In the genomic region with DNA sequence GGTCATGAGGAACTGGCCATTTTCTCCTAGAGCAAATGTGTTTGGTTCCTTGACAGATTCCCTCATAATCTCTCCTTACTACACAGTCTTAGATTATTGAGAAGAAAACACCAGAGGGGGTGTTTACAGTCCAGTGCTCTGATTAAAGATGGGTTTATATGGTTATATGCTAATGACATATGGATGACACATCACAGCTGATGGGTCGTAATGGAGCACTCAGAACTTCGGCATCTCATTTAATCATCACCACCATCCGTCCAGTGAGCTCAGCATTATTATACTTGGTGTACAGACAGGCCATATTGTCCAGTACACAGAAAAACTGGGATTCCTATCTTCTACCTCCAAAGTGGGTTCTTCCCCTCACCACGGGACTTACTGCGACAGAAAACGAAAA, we compare ENCODE assay signal across 24 cellular contexts. TPM values are rescaled to one million over a fixed set of nuclear protein-coding genes. Genes with fewer than 3 reads are reported as not detected.
DNase-seq lines count a peak whose midpoint lies in the region; ATAC-seq and TF ChIP-seq lines count a peak whose summit lies in the region.
"Had no signal": no experiment of that assay in that cellular context is flagged by ENCODE, and none has a peak within 500 bp of the region (broad histone marks: within the 10 kb centered on the region; RNA-seq: fewer than 3 reads in every experiment).

No MANE protein-coding gene starts in this region.

- no peak overlapping the region for H3K9ac ChIP-seq in IMR-90 (ENCODE audit: low read depth, low read length)

- dilution Hi-C loops in IMR-90 (cut with HindIII; ENCODE audit: low sequenced_read_pairs, unreplicated experiment), result no loop called here

- ATAC-seq in IMR-90 (ENCODE audit: low read depth) (no peak), HG03139 (IDR thresholded peaks at IDR 0.05; ENCODE audit: unreplicated experiment) (no peak)

- no peak overlapping the region for H2BK20ac ChIP-seq in IMR-90 (ENCODE audit: low read depth, low read length)

- no peaks in the 10 kb centered on the region for H4K20me1 ChIP-seq in IMR-90 (ENCODE audit: insufficient read depth, low read length)

- no peak overlapping the region for H3K14ac ChIP-seq in IMR-90 (replicated peaks; ENCODE audit: low read depth, low read length)

- no peak overlapping the region for H3K4me3 ChIP-seq in IMR-90 (ENCODE audit: insufficient read depth, low read depth, low read length)
- H3K4me3 ChIP-seq in WERI-Rb-1 (ENCODE audit: low read depth, low read length), result no peak overlapping the region
- H3K4me3 ChIP-seq: SK-N-MC had no signal

- H3K4ac ChIP-seq in IMR-90 (ENCODE audit: low read depth, low read length), result no peak overlapping the region

- H3K18ac ChIP-seq in IMR-90 (ENCODE audit: low read depth, low read length), result no peak overlapping the region

- H4K91ac ChIP-seq in IMR-90 (ENCODE audit: insufficient read depth, low read depth, low read length), result no peak overlapping the region

- TF ChIP-seq RAD21 in IMR-90 (IDR thresholded peaks at IDR 0.05; ENCODE audit: low read length), result no peak

- H2BK120ac ChIP-seq in IMR-90 (ENCODE audit: low read depth, low read length), result no peak overlapping the region

- H3K36me3 ChIP-seq in IMR-90 (ENCODE audit: control insufficient read depth, insufficient read depth, low read length) (no peaks in the 10 kb centered on the region), WERI-Rb-1 (no peaks in the 10 kb centered on the region)

- no TSS peak for BruUV-seq in IMR-90 (replicated peaks; lab: Mats Ljungman, UMichigan)

- CTCF ChIA-PET in IMR-90 (lab: Yijun Ruan, JAX), result no interaction called here

- H4K8ac ChIP-seq in IMR-90 (ENCODE audit: low read depth in 2 of 2, low read length in 2 of 2), result no peak overlapping the region

- no peak overlapping the region for H2AK9ac ChIP-seq in IMR-90 (replicated peaks; ENCODE audit: low read depth, low read length, poor library complexity)

- POLR2A ChIA-PET in IMR-90 (lab: Charles Lee; ENCODE audit: unreplicated experiment), result no interaction called here

- H3K9me3 ChIP-seq in IMR-90 (ENCODE audit: control insufficient read depth, insufficient read depth, low read length) (no peaks in the 10 kb centered on the region), WERI-Rb-1 (ENCODE audit: severe bottlenecking) (no peaks in the 10 kb centered on the region)
- H3K9me3 ChIP-seq: Caco-2 had no signal

- H3K23ac ChIP-seq in IMR-90 (ENCODE audit: low read depth, low read length), result no peak overlapping the region

- in situ Hi-C loops in IMR-90 (cut with MboI; ENCODE audit: low sequenced_read_pairs), result no loop called here

- H3K79me1 ChIP-seq in IMR-90 (ENCODE audit: low read depth in 1 of 2, low read length in 2 of 2), result no peaks in the 10 kb centered on the region

- H3K27ac ChIP-seq in IMR-90 (ENCODE audit: insufficient read depth, low read length), result no peak overlapping the region
- H3K27ac ChIP-seq in WERI-Rb-1, result no peak overlapping the region
- H3K27ac ChIP-seq: SK-N-MC had no signal

- TF ChIP-seq CTCF in IMR-90 (conservative IDR thresholded peaks at IDR 0.05; ENCODE audit: low read depth, low read length) (no peak), WERI-Rb-1 (IDR thresholded peaks at IDR 0.05; ENCODE audit: low read depth, low read length) (no peak), GM20000 (IDR thresholded peaks at IDR 0.05; ENCODE audit: extremely low read depth, missing control alignments) (no peak)

- WGBS in IMR-90 (ENCODE audit: extremely low coverage in 2 of 2, insufficient read length in 1 of 2), 2 experiments, result 100% methylated on average over 2 of the region's 6 CpGs; no CpG with 5 or more reads in 1 of the 2 experiments

- no peak overlapping the region for H3K4me2 ChIP-seq in IMR-90 (ENCODE audit: low read depth, low read length)

- H3K4me1 ChIP-seq in IMR-90 (ENCODE audit: control insufficient read depth, insufficient read depth, low read length), result no peaks in the 10 kb centered on the region
- H3K4me1 ChIP-seq: Caco-2 had no signal

- H3K56ac ChIP-seq in IMR-90 (ENCODE audit: extremely low read depth, insufficient read depth, low read length), result no peak overlapping the region

- H2BK15ac ChIP-seq in IMR-90 (ENCODE audit: low read depth, low read length), result no peak overlapping the region

- H3K27me3 ChIP-seq in IMR-90 (ENCODE audit: control insufficient read depth, insufficient read depth, low read length), result 0 out of 2 replicates have a peak, but pooled peaks cover 2% of the 10 kb centered on the region
- H3K27me3 ChIP-seq in WERI-Rb-1 (ENCODE audit: insufficient read depth, low read depth, severe bottlenecking), result no peaks in the 10 kb centered on the region

- H3K9me1 ChIP-seq in IMR-90 (ENCODE audit: insufficient read depth, low read length), result no peaks in the 10 kb centered on the region

- H2BK5ac ChIP-seq in IMR-90 (ENCODE audit: low read depth, low read length, poor library complexity, severe bottlenecking), result no peak overlapping the region

- no peak overlapping the region for H2AK5ac ChIP-seq in IMR-90 (ENCODE audit: low read depth, low read length)

- no peak overlapping the region for H2AFZ ChIP-seq in IMR-90 (replicated peaks; ENCODE audit: low read length, poor library complexity)

- intact Hi-C loops in IMR-90 (cut with micrococcal nuclease), result no loop called here

- H4K5ac ChIP-seq in IMR-90 (ENCODE audit: low read depth, low read length), result no peak overlapping the region

- no peak for TF ChIP-seq POLR2A in IMR-90 (IDR thresholded peaks at IDR 0.05; ENCODE audit: low read depth, low read length)

- DNase-seq in ELR (ENCODE audit: low read depth) (peak; percentile 85), IMR-90 (peak; percentile 40), WERI-Rb-1 (peak; percentile 2), D341Med (ENCODE audit: low spot score) (no peak), GM20000 (ENCODE audit: low spot score) (no peak), SK-N-DZ (ENCODE audit: low spot score) (no peak)
- DNase-seq: C1 segment of cervical spinal cord; Caco-2; CD4-positive, alpha-beta memory T cell; DMS 273 treated with DMSO at 0.1 percent for 48 hours; DMS79; H7; KBM-7; MM.1S; NCI-H1694; NCI-H2029 treated with DMSO at 0.1 percent for 48 hours; NCI-H2227 treated with DMSO at 0.1 percent for 48 hours; NCI-H526 treated with DMSO at 0.1 percent for 48 hours; SHP77 treated with DMSO at 0.1 percent for 48 hours had no signal

TF ChIP-seq in IMR-90, 13 proteins besides CTCF, POLR2A, EP300 and RAD21:
- no peak for TF ChIP-seq BHLHE40 (IDR thresholded peaks at IDR 0.05; ENCODE audit: low read depth, low read length)
- TF ChIP-seq RFX5 (IDR thresholded peaks at IDR 0.05; ENCODE audit: low read depth, low read length), result no peak
- no peak for TF ChIP-seq MAFK (IDR thresholded peaks at IDR 0.05; ENCODE audit: low read depth, low read length)
- no peak for TF ChIP-seq MAZ (IDR thresholded peaks at IDR 0.05; ENCODE audit: borderline replicate concordance, low read depth, low read length)
- no peak for TF ChIP-seq CHD1 (IDR thresholded peaks at IDR 0.05; ENCODE audit: low read depth, low read length)
- no peak for TF ChIP-seq NFE2L2 (IDR thresholded peaks at IDR 0.05; ENCODE audit: low read depth, low read length)
- TF ChIP-seq MXI1 (IDR thresholded peaks at IDR 0.05; ENCODE audit: borderline replicate concordance, low read depth, low read length), result no peak
- no peak for TF ChIP-seq CEBPB (IDR thresholded peaks at IDR 0.05; ENCODE audit: low read depth, low read length)
- TF ChIP-seq, protein P1, sequence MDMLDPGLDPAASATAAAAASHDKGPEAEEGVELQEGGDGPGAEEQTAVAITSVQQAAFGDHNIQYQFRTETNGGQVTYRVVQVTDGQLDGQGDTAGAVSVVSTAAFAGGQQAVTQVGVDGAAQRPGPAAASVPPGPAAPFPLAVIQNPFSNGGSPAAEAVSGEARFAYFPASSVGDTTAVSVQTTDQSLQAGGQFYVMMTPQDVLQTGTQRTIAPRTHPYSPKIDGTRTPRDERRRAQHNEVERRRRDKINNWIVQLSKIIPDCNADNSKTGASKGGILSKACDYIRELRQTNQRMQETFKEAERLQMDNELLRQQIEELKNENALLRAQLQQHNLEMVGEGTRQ (IDR thresholded peaks at IDR 0.05; ENCODE audit: low read depth, low read length), result no peak
- TF ChIP-seq RCOR1 (IDR thresholded peaks at IDR 0.05; ENCODE audit: insufficient replicate concordance, low read length), result no peak

RNA-seq across cellular contexts. Expression of gene NR5A2, which starts 22.4 kb away (rescaled TPM):
- total RNA-seq in IMR-90 (2012; rRNA removed), result under 0.01 and 0.18 TPM in 2 replicates
- polyA plus RNA-seq in IMR-90 (2012; rRNA removed), result 0.03 TPM in 2 replicates
- polyA plus RNA-seq in IMR-90 (2012; cell fraction: cytosol; rRNA removed), result not detected in 2 replicates
- polyA plus RNA-seq in IMR-90 (2012; cell fraction: nucleus; rRNA removed; ENCODE audit: low replicate concordance), result 0.01 TPM in 1 of 2 replicates, not detected in the other
- polyA plus RNA-seq in SK-N-DZ (2014; cell fraction: cytosol; rRNA removed), result not detected in 2 replicates
- polyA plus RNA-seq in SK-N-DZ (2014; cell fraction: nucleus; rRNA removed), result not detected in 2 replicates
- total RNA-seq: A673; CD4-positive, alpha-beta memory T cell; G401; LHCN-M2 had no signal
- polyA plus RNA-seq: CD4-positive, alpha-beta memory T cell had no signal

Comparison
In these comparisons a context has a peak if more than half of its experiments do, and no peak if none do; other contexts are left out.
1. DNase-seq: peak in ELR (single experiment), IMR-90 (single experiment) and WERI-Rb-1 (single experiment); none in D341Med (single experiment), GM20000 (single experiment) and SK-N-DZ (single experiment).